ENCODE assay signal across 9 cellular contexts in genomic region chr5:148382961-148383360, GRCh38. TPM values are rescaled to one million over a fixed set of nuclear protein-coding genes. Genes with fewer than 3 reads are reported as not detected.
A peak's percentile ranks its signal among the peaks of the same experiment; 100 is the strongest.
DNase-seq lines count a peak whose midpoint lies in the region; ATAC-seq, FAIRE-seq and TF ChIP-seq lines count a peak whose summit lies in the region.
"Had no signal": no experiment of that assay in that cellular context is flagged by ENCODE, and none has a peak within 500 bp of the region (broad histone marks: within the 10 kb centered on the region; RNA-seq: fewer than 3 reads in every experiment).

No MANE protein-coding gene starts in this region.

- peaks cover 54% of the 10 kb centered on the region for H3K4me1 Mint-ChIP-seq in activated T-cell treated with anti-CD3 and anti-CD28 coated beads, Interleukin-2, amount 50 U/mL, for 72 hours (ENCODE audit: low read depth)
- peaks cover 19% of the 10 kb centered on the region for H3K4me1 Mint-ChIP-seq in memory B cell

- H2AFZ ChIP-seq in GM12878 (ENCODE audit: control insufficient read depth, low read depth, low read length), result peak overlapping the region; percentile 97

- POLR2A ChIA-PET in GM12878 (lab: Charles Lee), result no interaction called here

- H3K4me3 ChIP-seq in GM12878 (peak overlapping the region; percentile 86), upper lobe of left lung (peak overlapping the region in 3 of 4 donors; percentile 72 to 87 (median 78))

- TF ChIP-seq EP300 in GM12878 (IDR thresholded peaks at IDR 0.05; ENCODE audit: borderline replicate concordance in 1 of 2, control insufficient read depth in 1 of 2, low read depth in 2 of 2, low read length in 2 of 2) (no peak), upper lobe of left lung (IDR thresholded peaks at IDR 0.05) (no peak)

- H3K4me1 ChIP-seq in GM12878 (ENCODE audit: control insufficient read depth, insufficient read depth, low read length), result peaks cover 8% of the 10 kb centered on the region
- H3K4me1 ChIP-seq in upper lobe of left lung, result peaks cover 21 to 43% (median 28%) of the 10 kb centered on the region in 4 donors

- H3K36me3 Mint-ChIP-seq in activated T-cell treated with anti-CD3 and anti-CD28 coated beads, Interleukin-2, amount 50 U/mL, for 72 hours (ENCODE audit: insufficient read depth in 2 of 2), result peaks cover 13 to 21% of the 10 kb centered on the region in 2 donors
- H3K36me3 Mint-ChIP-seq in memory B cell, result peaks cover 14% of the 10 kb centered on the region

- intact Hi-C loops in GM12878 (cut with micrococcal nuclease; ENCODE audit: unreplicated experiment), result no loop called here

- H3K36me3 ChIP-seq in GM12878 (ENCODE audit: control insufficient read depth in 2 of 2, insufficient read depth in 2 of 2, low read length in 1 of 2), result 0 out of 4 replicates have a peak, but pooled peaks cover 0 to 2% of the 10 kb centered on the region in 2 experiments
- H3K36me3 ChIP-seq in upper lobe of left lung, result no peaks in the 10 kb centered on the region

- no peaks in the 10 kb centered on the region for H3K27me3 Mint-ChIP-seq in activated T-cell treated with anti-CD3 and anti-CD28 coated beads, Interleukin-2, amount 50 U/mL, for 72 hours (ENCODE audit: low read depth)
- no peaks in the 10 kb centered on the region for H3K27me3 Mint-ChIP-seq in memory B cell

- H3K27me3 ChIP-seq in GM12878 (replicated peaks in 1 of 2; ENCODE audit: control insufficient read depth in 2 of 2, insufficient read depth in 2 of 2, low read length in 1 of 2), result no peaks in the 10 kb centered on the region
- H3K27me3 ChIP-seq in upper lobe of left lung, result no peaks in the 10 kb centered on the region

- peaks cover 4 to 9% of the 10 kb centered on the region in 2 donors for H3K9me3 Mint-ChIP-seq in activated T-cell treated with anti-CD3 and anti-CD28 coated beads, Interleukin-2, amount 50 U/mL, for 72 hours
- peaks cover 7% of the 10 kb centered on the region for H3K9me3 Mint-ChIP-seq in memory B cell

- no peak for ATAC-seq in activated T-cell treated with anti-CD3 and anti-CD28 coated beads, Interleukin-2, amount 50 U/mL, for 72 hours (replicated peaks in 1 of 2)
- ATAC-seq in GM12878 (no peak), memory B cell (ENCODE audit: low read depth) (no peak), upper lobe of left lung (ENCODE audit: low FRiP score in 2 of 2) (no peak)

- RAD21 ChIA-PET in GM12878 (lab: Charles Lee; ENCODE audit: unreplicated experiment), result no interaction called here

- H3K27ac ChIP-seq in GM12878 (ENCODE audit: control insufficient read depth, insufficient read depth), result peak overlapping the region; percentile 77
- H3K27ac ChIP-seq in upper lobe of left lung, result peak overlapping the region; percentile 95 to 96 (median 96)

- H3K4me2 ChIP-seq in GM12878 (ENCODE audit: control insufficient read depth, insufficient read depth), result peak overlapping the region; percentile 89

- WGBS in GM12878 (ENCODE audit: insufficient coverage, insufficient replicate concordance, low lambda C conversion rate, missing lambda C conversion rate), result 66% methylated on average over 4 of the region's 4 CpGs
- WGBS in upper lobe of left lung, 2 donors, result 52 to 55% methylated on average over 4 of the region's 4 CpGs

- no peaks in the 10 kb centered on the region for H4K20me1 ChIP-seq in GM12878 (ENCODE audit: control insufficient read depth, insufficient read depth)

- in situ Hi-C loops in GM12878 (cut with MboI), result no loop called here

- SMC1A ChIA-PET in GM12878 (lab: Charles Lee; ENCODE audit: uncharacterized antibody, unreplicated experiment), result interaction anchor here (0.9 kb wide), 1 partner anchor 8 kb away, joined by 3 read pairs; no protein-coding TSS in a partner anchor

- no peak for TF ChIP-seq RAD21 in GM12878 (IDR thresholded peaks at IDR 0.05; ENCODE audit: insufficient read depth, low read depth, low read length)

- TF ChIP-seq POLR2A in GM12878 (IDR thresholded peaks at IDR 0.05; ENCODE audit: low read depth, low read length) (no peak), upper lobe of left lung (IDR thresholded peaks at IDR 0.05) (no peak)

- H3K9me3 ChIP-seq in GM12878 (replicated peaks; ENCODE audit: control insufficient read depth, insufficient read depth, low read length) (peaks cover 6% of the 10 kb centered on the region), upper lobe of left lung (no peaks in the 10 kb centered on the region)

- TF ChIP-seq CTCF in GM12878 (IDR thresholded peaks at IDR 0.05 in 2 of 3, conservative IDR thresholded peaks at IDR 0.05 in 1 of 3; ENCODE audit: control insufficient read depth in 2 of 3, extremely low read depth in 1 of 3, insufficient read depth in 1 of 3, low read depth in 3 of 3, low read length in 3 of 3) (no peak), upper lobe of left lung (IDR thresholded peaks at IDR 0.05) (no peak)

- BruUV-seq in GM12878 (replicated peaks; lab: Mats Ljungman, UMichigan), result TSS peak; percentile 96

- FAIRE-seq in GM12878 (lab: Jason Lieb, UNC), result no peak

- DNase-seq in activated T-cell treated with anti-CD3 and anti-CD28 coated beads, Interleukin-2, amount 50 U/mL, for 72 hours, result no peak
- DNase-seq in activated T-cell treated with anti-CD3 and anti-CD28 coated beads, Interleukin-2, amount 50 U/mL, for 1 hour, result no peak
- DNase-seq in GM12878 (ENCODE audit: low read depth, low spot score), result no peak
- no peak for DNase-seq in memory B cell (ENCODE audit: low spot score in 2 of 2)
- no peak for DNase-seq in upper lobe of left lung
- no peak for DNase-seq in activated effector memory CD4-positive, alpha-beta T cell treated with Interleukin-2 at 50 U/mL for 16 hours
- no peak for DNase-seq in NCI-H345 (lab: John Stamatoyannopoulos, UW)
- DNase-seq in kidney glomerular epithelial cell (lab: John Stamatoyannopoulos, UW), result no peak

- peak overlapping the region; percentile 91 for H3K9ac ChIP-seq in GM12878 (ENCODE audit: control insufficient read depth, insufficient read depth, low read length)

- peak overlapping the region; percentile 99 for H3K27ac Mint-ChIP-seq in activated T-cell treated with anti-CD3 and anti-CD28 coated beads, Interleukin-2, amount 50 U/mL, for 72 hours
- peak overlapping the region; percentile 96 for H3K27ac Mint-ChIP-seq in memory B cell

- CTCF ChIA-PET in GM12878 (lab: Yijun Ruan, JAX), result interaction anchor here (0.7 to 1.2 kb wide), 2 partner anchors 9 to 203 kb away, joined by 3 to 10 read pairs; no protein-coding TSS in a partner anchor

- H3K79me2 ChIP-seq in GM12878 (ENCODE audit: control insufficient read depth, insufficient read depth, low read length), result peaks cover 31% of the 10 kb centered on the region

- peak overlapping the region; percentile 97 for H3K4me3 Mint-ChIP-seq in activated T-cell treated with anti-CD3 and anti-CD28 coated beads, Interleukin-2, amount 50 U/mL, for 72 hours
- peak overlapping the region; percentile 87 for H3K4me3 Mint-ChIP-seq in memory B cell

TF ChIP-seq in GM12878, 131 proteins besides CTCF, POLR2A, EP300 and RAD21 (continues in another document):
- TF ChIP-seq MEF2A (IDR thresholded peaks at IDR 0.05; ENCODE audit: insufficient read depth, low read depth, low read length) (no peak), GABPA (IDR thresholded peaks at IDR 0.05; ENCODE audit: low read depth) (no peak), BMI1 (IDR thresholded peaks at IDR 0.05; ENCODE audit: borderline replicate concordance) (no peak), ZNF217 (IDR thresholded peaks at IDR 0.05) (no peak), IKZF1 (conservative IDR thresholded peaks at IDR 0.05) (no peak), MTA3 (IDR thresholded peaks at IDR 0.05; ENCODE audit: borderline replicate concordance, low read length) (no peak), BRCA1 (IDR thresholded peaks at IDR 0.05; ENCODE audit: low read depth, low read length) (no peak), NR2C2 (IDR thresholded peaks at IDR 0.05; ENCODE audit: borderline replicate concordance, control insufficient read depth, insufficient read length, low read depth) (no peak)

RNA-seq across cellular contexts. Expression of gene FBXO38, which starts 0.8 kb away (rescaled TPM):
- total RNA-seq in activated T-cell treated with anti-CD3 and anti-CD28 coated beads, Interleukin-2, amount 50 U/mL, for 72 hours, result 10 to 100 TPM; 62.8 to 68.5 TPM
- total RNA-seq in GM12878 (2013; cell fraction: nucleolus; rRNA removed), result 202 and 215 TPM in 2 replicates
- 40.7 and 49.5 TPM in 2 replicates for total RNA-seq in GM12878 (2014; rRNA removed)
- total RNA-seq in GM12878 (2014; rRNA removed; fragmentation: Illumina TruSeq; extraction: Trizol), result 44.2 and 46.5 TPM in 2 replicates
- 30.6 and 34.0 TPM in 2 replicates for total RNA-seq in GM12878 (2021)
- polyA plus RNA-seq in GM12878 (2011; ENCODE audit: low read depth), result 15.2 TPM
- polyA plus RNA-seq in GM12878 (2011; rRNA removed), result 32.9 and 35.5 TPM in 2 replicates
- polyA plus RNA-seq in GM12878 (2011; cell fraction: cytosol; rRNA removed), result 15.1 and 25.3 TPM in 2 replicates
- 44.8 and 61.7 TPM in 2 replicates for polyA plus RNA-seq in GM12878 (2011; cell fraction: nucleus; rRNA removed)
- polyA plus RNA-seq in GM12878 (2012), result 18.4 and 21.7 TPM in 2 replicates
- 40.0 and 44.6 TPM in 2 replicates for polyA plus RNA-seq in GM12878 (2014; fragmentation: Illumina TruSeq; extraction: Trizol)
- polyA plus RNA-seq in GM12878 (2014; fragmentation: Nextera tagmentation; extraction: Ambion mirVana), result 10 to 100 TPM in 1 of 2 experiments, 1 to 10 TPM in 1; 9.1 to 12.6 TPM
- 23.0 and 28.2 TPM in 2 replicates for polyA plus RNA-seq in GM12878 (2014; rRNA removed)
- 10 to 100 TPM; 23.9 to 26.0 TPM for polyA plus RNA-seq in GM12878 (2016; fragmentation: Nextera tagmentation; extraction: Ambion mirVana)
- polyA minus RNA-seq in GM12878 (2011; rRNA and poly(A)+ RNA removed), result 82.3 and 95.8 TPM in 2 replicates
- 16.8 and 26.6 TPM in 2 replicates for polyA minus RNA-seq in GM12878 (2011; cell fraction: cytosol; rRNA and poly(A)+ RNA removed)
- polyA minus RNA-seq in GM12878 (2011; cell fraction: nucleus; rRNA and poly(A)+ RNA removed), result 108 and 133 TPM in 2 replicates
- total RNA-seq in upper lobe of left lung, result 100 to 1,000 TPM in 2 of 6 donors, 10 to 100 TPM in 4; 33.0 to 103 (median 61.6) TPM

RNA-seq across cellular contexts. Expression of gene SPINK9, which starts 47.6 kb away (rescaled TPM):
- not detected for total RNA-seq in activated T-cell treated with anti-CD3 and anti-CD28 coated beads, Interleukin-2, amount 50 U/mL, for 72 hours
- total RNA-seq in GM12878 (2013; cell fraction: nucleolus; rRNA removed), result not detected in 2 replicates
- total RNA-seq in GM12878 (2014; rRNA removed) (not detected in 2 replicates), GM12878 (2014; rRNA removed; fragmentation: Illumina TruSeq; extraction: Trizol) (not detected in 2 replicates), GM12878 (2021) (not detected in 2 replicates), upper lobe of left lung (not detected)
- polyA plus RNA-seq in GM12878 (2011; ENCODE audit: low read depth), result not detected
- polyA plus RNA-seq in GM12878 (2011; rRNA removed) (not detected in 2 replicates), GM12878 (2014; fragmentation: Illumina TruSeq; extraction: Trizol) (not detected in 2 replicates), GM12878 (2014; fragmentation: Nextera tagmentation; extraction: Ambion mirVana) (not detected), GM12878 (2014; rRNA removed) (not detected in 2 replicates), GM12878 (2016; fragmentation: Nextera tagmentation; extraction: Ambion mirVana) (not detected)
- not detected in 2 replicates for polyA plus RNA-seq in GM12878 (2011; cell fraction: cytosol; rRNA removed)
- polyA plus RNA-seq in GM12878 (2011; cell fraction: nucleus; rRNA removed), result not detected in 2 replicates
- not detected in 2 replicates for polyA plus RNA-seq in GM12878 (2012)
- not detected in 2 replicates for polyA minus RNA-seq in GM12878 (2011; rRNA and poly(A)+ RNA removed)
- not detected in 2 replicates for polyA minus RNA-seq in GM12878 (2011; cell fraction: cytosol; rRNA and poly(A)+ RNA removed)
- polyA minus RNA-seq in GM12878 (2011; cell fraction: nucleus; rRNA and poly(A)+ RNA removed), result not detected in 2 replicates
- total RNA-seq: activated CD8-positive, alpha-beta memory T cell treated with anti-CD3 and anti-CD28 coated beads for 36 hours had no signal
